In genomic region chr19:49987159-49987698, GRCh38 we compare ENCODE assay signal across 1 cellular context.
TF ChIP-seq lines count a peak whose summit lies in the region.

No MANE protein-coding gene starts in this region.

TF ChIP-seq in HepG2, 621 proteins besides CTCF, POLR2A, EP300 and RAD21 (continued from another document and continues in another):
- TF ChIP-seq DBP (CRISPR knock-in tag; IDR thresholded peaks at IDR 0.05; ENCODE audit: not compliant biosample characterization) (peak; percentile 100), ZNF276 (CRISPR knock-in tag; IDR thresholded peaks at IDR 0.05; ENCODE audit: low read depth) (peak; percentile 99), ZNF431 (CRISPR knock-in tag; IDR thresholded peaks at IDR 0.05; ENCODE audit: borderline replicate concordance, low read depth) (peak; percentile 100), ZNF619 (CRISPR knock-in tag; IDR thresholded peaks at IDR 0.05) (peak; percentile 98), YEATS2 (CRISPR knock-in tag; IDR thresholded peaks at IDR 0.05; ENCODE audit: borderline replicate concordance) (peak; percentile 98), ZNF773 (CRISPR knock-in tag; IDR thresholded peaks at IDR 0.05; ENCODE audit: borderline replicate concordance) (peak; percentile 100), ZBTB40 (IDR thresholded peaks at IDR 0.05) (no peak), ZBTB40 (CRISPR knock-in tag; IDR thresholded peaks at IDR 0.05) (peak; percentile 99), JUNB (CRISPR knock-in tag; IDR thresholded peaks at IDR 0.05; ENCODE audit: borderline replicate concordance) (peak; percentile 100), DPF2 (CRISPR knock-in tag; IDR thresholded peaks at IDR 0.05; ENCODE audit: borderline replicate concordance, low read depth) (peak; percentile 68; the same call in 1 of the 2 replicates), HDAC6 (IDR thresholded peaks at IDR 0.05; ENCODE audit: low read depth, low read length) (no peak), SAP130 (CRISPR knock-in tag; IDR thresholded peaks at IDR 0.05; ENCODE audit: low read depth) (peak; percentile 100), ZFY (CRISPR knock-in tag; IDR thresholded peaks at IDR 0.05) (peak; percentile 93), PHF5A (CRISPR knock-in tag; IDR thresholded peaks at IDR 0.05; ENCODE audit: low read depth, unreplicated experiment) (peak; percentile 100), ZNF343 (CRISPR knock-in tag; IDR thresholded peaks at IDR 0.05) (peak; percentile 100), ZBTB44 (CRISPR knock-in tag; IDR thresholded peaks at IDR 0.05) (peak; percentile 100), HNF1A (IDR thresholded peaks at IDR 0.05; ENCODE audit: low read depth) (no peak), HNF1A (CRISPR knock-in tag; IDR thresholded peaks at IDR 0.05; ENCODE audit: borderline replicate concordance) (peak; percentile 94), RNF219 (CRISPR knock-in tag; IDR thresholded peaks at IDR 0.05) (peak; percentile 100), MAF1 (CRISPR knock-in tag; IDR thresholded peaks at IDR 0.05; ENCODE audit: borderline replicate concordance) (peak; percentile 100), HOXA3 (CRISPR knock-in tag; IDR thresholded peaks at IDR 0.05) (peak; percentile 98), TCF12 (IDR thresholded peaks at IDR 0.05) (no peak), TCF12 (CRISPR knock-in tag; IDR thresholded peaks at IDR 0.05) (peak; percentile 97), ZNF34 (CRISPR knock-in tag; IDR thresholded peaks at IDR 0.05; ENCODE audit: borderline replicate concordance) (peak; percentile 100), ZNF562 (CRISPR knock-in tag; IDR thresholded peaks at IDR 0.05; ENCODE audit: borderline replicate concordance) (peak; percentile 91; the same call in 1 of the 2 replicates), CBX5 (CRISPR knock-in tag; IDR thresholded peaks at IDR 0.05; ENCODE audit: borderline replicate concordance) (peak; percentile 100)
- TF ChIP-seq, protein P1, sequence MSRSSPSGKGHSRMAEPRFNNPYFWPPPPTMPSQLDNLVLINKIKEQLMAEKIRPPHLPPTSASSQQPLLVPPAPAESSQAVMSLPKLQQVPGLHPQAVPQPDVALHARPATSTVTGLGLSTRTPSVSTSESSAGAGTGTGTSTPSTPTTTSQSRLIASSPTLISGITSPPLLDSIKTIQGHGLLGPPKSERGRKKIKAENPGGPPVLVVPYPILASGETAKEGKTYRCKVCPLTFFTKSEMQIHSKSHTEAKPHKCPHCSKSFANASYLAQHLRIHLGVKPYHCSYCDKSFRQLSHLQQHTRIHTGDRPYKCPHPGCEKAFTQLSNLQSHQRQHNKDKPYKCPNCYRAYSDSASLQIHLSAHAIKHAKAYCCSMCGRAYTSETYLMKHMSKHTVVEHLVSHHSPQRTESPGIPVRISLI (CRISPR knock-in tag; IDR thresholded peaks at IDR 0.05; ENCODE audit: borderline replicate concordance): peak; percentile 90
- TF ChIP-seq, protein P2, sequence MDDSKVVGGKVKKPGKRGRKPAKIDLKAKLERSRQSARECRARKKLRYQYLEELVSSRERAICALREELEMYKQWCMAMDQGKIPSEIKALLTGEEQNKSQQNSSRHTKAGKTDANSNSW (CRISPR knock-in tag; IDR thresholded peaks at IDR 0.05; ENCODE audit: borderline replicate concordance): peak; percentile 99
- TF ChIP-seq, protein P3, sequence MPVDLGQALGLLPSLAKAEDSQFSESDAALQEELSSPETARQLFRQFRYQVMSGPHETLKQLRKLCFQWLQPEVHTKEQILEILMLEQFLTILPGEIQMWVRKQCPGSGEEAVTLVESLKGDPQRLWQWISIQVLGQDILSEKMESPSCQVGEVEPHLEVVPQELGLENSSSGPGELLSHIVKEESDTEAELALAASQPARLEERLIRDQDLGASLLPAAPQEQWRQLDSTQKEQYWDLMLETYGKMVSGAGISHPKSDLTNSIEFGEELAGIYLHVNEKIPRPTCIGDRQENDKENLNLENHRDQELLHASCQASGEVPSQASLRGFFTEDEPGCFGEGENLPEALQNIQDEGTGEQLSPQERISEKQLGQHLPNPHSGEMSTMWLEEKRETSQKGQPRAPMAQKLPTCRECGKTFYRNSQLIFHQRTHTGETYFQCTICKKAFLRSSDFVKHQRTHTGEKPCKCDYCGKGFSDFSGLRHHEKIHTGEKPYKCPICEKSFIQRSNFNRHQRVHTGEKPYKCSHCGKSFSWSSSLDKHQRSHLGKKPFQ (CRISPR knock-in tag; IDR thresholded peaks at IDR 0.05; ENCODE audit: insufficient replicate concordance): peak; percentile 99
- TF ChIP-seq, protein P4, sequence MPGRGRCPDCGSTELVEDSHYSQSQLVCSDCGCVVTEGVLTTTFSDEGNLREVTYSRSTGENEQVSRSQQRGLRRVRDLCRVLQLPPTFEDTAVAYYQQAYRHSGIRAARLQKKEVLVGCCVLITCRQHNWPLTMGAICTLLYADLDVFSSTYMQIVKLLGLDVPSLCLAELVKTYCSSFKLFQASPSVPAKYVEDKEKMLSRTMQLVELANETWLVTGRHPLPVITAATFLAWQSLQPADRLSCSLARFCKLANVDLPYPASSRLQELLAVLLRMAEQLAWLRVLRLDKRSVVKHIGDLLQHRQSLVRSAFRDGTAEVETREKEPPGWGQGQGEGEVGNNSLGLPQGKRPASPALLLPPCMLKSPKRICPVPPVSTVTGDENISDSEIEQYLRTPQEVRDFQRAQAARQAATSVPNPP (CRISPR knock-in tag; IDR thresholded peaks at IDR 0.05): peak; percentile 99
